31 cellular contexts compared by ENCODE assay signal in the genomic region with DNA sequence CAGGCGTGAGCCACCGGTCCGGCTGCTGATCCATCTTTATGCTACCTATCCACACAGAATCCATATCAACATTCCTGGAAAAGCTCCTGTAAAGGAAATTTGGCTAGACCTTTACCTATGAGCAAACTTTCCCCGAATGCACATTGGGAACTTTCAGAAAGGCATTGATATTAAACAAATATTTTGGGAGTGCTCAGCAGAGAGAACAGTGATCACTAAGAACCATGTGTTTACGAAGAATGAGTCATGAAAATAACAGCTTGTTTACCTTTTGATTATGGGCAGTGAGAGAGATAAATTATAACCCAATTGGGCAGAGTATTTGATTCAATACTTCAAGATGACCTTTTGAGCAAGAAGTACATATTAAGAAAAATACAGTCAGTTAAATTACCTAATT.
"Had no signal": no experiment of that assay in that cellular context is flagged by ENCODE, and none has a peak within 500 bp of the region (broad histone marks: within the 10 kb centered on the region; RNA-seq: fewer than 3 reads in every experiment).

No MANE protein-coding gene starts in this region.

- H3K4me3 Mint-ChIP-seq: immature natural killer cell; naive thymus-derived CD8-positive, alpha-beta T cell; nephron; neural crest cell; stimulated activated naive CD8-positive, alpha-beta T cell treated with anti-CD3 and anti-CD28 coated beads, Interleukin-15, Interleukin-2, amounts not matched to agents 100 ng/mL and 50 ng/mL, for 24 hours had no signal

- H3K9me3 Mint-ChIP-seq: neural crest cell had no signal

- H3K4me1 Mint-ChIP-seq: immature natural killer cell; naive thymus-derived CD8-positive, alpha-beta T cell; nephron; neural crest cell had no signal

- H3K27me3 ChIP-seq: left lung, pancreas, suprapubic skin, tibial artery, upper lobe of right lung had no signal

- H3K27me3 Mint-ChIP-seq: naive thymus-derived CD8-positive, alpha-beta T cell; stimulated activated naive CD8-positive, alpha-beta T cell treated with anti-CD3 and anti-CD28 coated beads, Interleukin-15, Interleukin-2, amounts not matched to agents 100 ng/mL and 50 ng/mL, for 24 hours had no signal

- FAIRE-seq: islet of Langerhans, kidney, pancreas, urothelium cell line had no signal

- H3K36me3 Mint-ChIP-seq: immature natural killer cell; naive thymus-derived CD8-positive, alpha-beta T cell had no signal

- H3K36me3 ChIP-seq: left lung, lower lobe of right lung, pancreas, prostate gland, suprapubic skin, thoracic aorta, tibial artery, upper lobe of right lung had no signal

- H3K27ac ChIP-seq: left lung, lower lobe of right lung, pancreas, prostate gland, skin epidermis, suprapubic skin, thoracic aorta, tibial artery, upper lobe of right lung had no signal

- H3K4me1 ChIP-seq: left lung, lower lobe of right lung, pancreas, prostate gland, suprapubic skin, tibial artery, upper lobe of right lung had no signal

- DNase-seq: immature natural killer cell; kidney; left colon; left lung; lower lobe of right lung; mammary epithelial cell; mesenchymal stem cell; naive thymus-derived CD8-positive, alpha-beta T cell; nucleus accumbens; pancreas; posterior cingulate gyrus; retina; right cardiac atrium; stimulated activated CD4-positive, alpha-beta T cell treated with anti-CD3 and anti-CD28 coated beads, Interleukin-12 subunit alpha, Interleukin-12 subunit beta, amount 100 ng/mL, for 4 hours; stimulated activated CD4-positive, alpha-beta T cell treated with anti-CD3 and anti-CD28 coated beads, Interleukin-15, amount 100 ng/mL, for 24 hours; stimulated activated CD4-positive, alpha-beta T cell treated with anti-CD3 and anti-CD28 coated beads, Interleukin-2, amount 100 ng/mL, for 24 hours; stimulated activated CD4-positive, alpha-beta T cell treated with anti-CD3 and anti-CD28 coated beads, Interleukin-4, amount 100 ng/mL, for 1 hour; stimulated activated naive CD4-positive, alpha-beta T cell; tibial artery; trophoblast cell; upper lobe of right lung had no signal

- H3K27ac Mint-ChIP-seq: immature natural killer cell; naive thymus-derived CD8-positive, alpha-beta T cell; nephron; stimulated activated naive CD8-positive, alpha-beta T cell treated with anti-CD3 and anti-CD28 coated beads, Interleukin-15, Interleukin-2, amounts not matched to agents 100 ng/mL and 50 ng/mL, for 24 hours had no signal

- ATAC-seq: left colon; left lung; lower lobe of right lung; naive thymus-derived CD8-positive, alpha-beta T cell; pancreas; right cardiac atrium; sciatic nerve; upper lobe of right lung had no signal

- H3K4me3 ChIP-seq: left lung, lower lobe of right lung, pancreas, prostate gland, skin epidermis, suprapubic skin, thoracic aorta, tibial artery, upper lobe of right lung had no signal
